In genomic region chr22:25777870-25778269, GRCh38 we compare ENCODE assay signal across 9 cellular contexts. TPM values are rescaled to one million over a fixed set of nuclear protein-coding genes. Genes with fewer than 3 reads are reported as not detected.
A peak's percentile ranks its signal among the peaks of the same experiment; 100 is the strongest.
DNase-seq lines count a peak whose midpoint lies in the region; ATAC-seq and TF ChIP-seq lines count a peak whose summit lies in the region.
"Had no signal": no experiment of that assay in that cellular context is flagged by ENCODE, and none has a peak within 500 bp of the region (broad histone marks: within the 10 kb centered on the region; RNA-seq: fewer than 3 reads in every experiment).

No MANE protein-coding gene starts in this region.

- in situ Hi-C loops in astrocyte of the cerebellum (cut with HindIII; ENCODE audit: low sequenced_read_pairs): loop anchor here (10.0 kb wide), 1 partner anchor 557 kb away; no protein-coding TSS in a partner anchor

- H3K9me3 ChIP-seq in breast epithelium (no peaks in the 10 kb centered on the region), mucosa of descending colon (no peaks in the 10 kb centered on the region), suprapubic skin (no peaks in the 10 kb centered on the region)

- no peaks in the 10 kb centered on the region for H3K36me3 Mint-ChIP-seq in MCF 10A (ENCODE audit: insufficient read depth, unreplicated experiment)
- H3K36me3 Mint-ChIP-seq: activated naive CD8-positive, alpha-beta T cell had no signal

- H3K4me1 Mint-ChIP-seq in MCF 10A (ENCODE audit: insufficient read depth, unreplicated experiment): no peaks in the 10 kb centered on the region

- DNase-seq in MCF 10A (ENCODE audit: unreplicated experiment) (peak; percentile 71), breast epithelium (ENCODE audit: low spot score in 2 of 2) (no peak), NCI-H1092 treated with DMSO at 0.1 percent for 48 hours (lab: John Stamatoyannopoulos, UW) (peak; percentile 31), astrocyte of the cerebellum (ENCODE audit: low read depth) (peak; percentile 29), mucosa of descending colon (peak in 1 of 3 donors; percentile 44), suprapubic skin (ENCODE audit: low spot score in 2 of 2) (no peak)

- no peaks in the 10 kb centered on the region for H3K36me3 ChIP-seq in breast epithelium
- no peaks in the 10 kb centered on the region for H3K36me3 ChIP-seq in mucosa of descending colon (ENCODE audit: low read depth)
- no peaks in the 10 kb centered on the region for H3K36me3 ChIP-seq in suprapubic skin

- H3K4me3 Mint-ChIP-seq in MCF 10A (ENCODE audit: unreplicated experiment): no peak overlapping the region
- H3K4me3 Mint-ChIP-seq: activated naive CD8-positive, alpha-beta T cell had no signal

- H3K4me1 ChIP-seq in breast epithelium (no peaks in the 10 kb centered on the region), mucosa of descending colon (ENCODE audit: low read depth) (no peaks in the 10 kb centered on the region), suprapubic skin (no peaks in the 10 kb centered on the region)

- 47% methylated on average over 8 of the region's 8 CpGs for WGBS in suprapubic skin

- intact Hi-C loops in MCF 10A (cut with micrococcal nuclease): loop anchor here (1.0 to 10.0 kb wide), 3 partner anchors 316 to 1013 kb away; no protein-coding TSS in a partner anchor
- intact Hi-C loops in breast epithelium (cut with DNase I; ENCODE audit: low total_unique reads): no loop called here
- intact Hi-C loops in mucosa of descending colon (cut with DNase I, micrococcal nuclease): loop anchor here (10.0 kb wide), 1 partner anchor 313 kb away; no protein-coding TSS in a partner anchor

- H3K27me3 ChIP-seq in breast epithelium: no peaks in the 10 kb centered on the region
- peaks cover 13% of the 10 kb centered on the region for H3K27me3 ChIP-seq in suprapubic skin

- no peak overlapping the region for H3K27ac Mint-ChIP-seq in MCF 10A (ENCODE audit: low read depth, unreplicated experiment)
- H3K27ac Mint-ChIP-seq: activated naive CD8-positive, alpha-beta T cell had no signal

- peak; percentile 31 for TF ChIP-seq CTCF in MCF 10A (IDR thresholded peaks at IDR 0.05; ENCODE audit: unreplicated experiment)
- peak in 1 of 3 donors; percentile 25 for TF ChIP-seq CTCF in breast epithelium (IDR thresholded peaks at IDR 0.05)
- peak; percentile 54 for TF ChIP-seq CTCF in astrocyte of the cerebellum (IDR thresholded peaks at IDR 0.05; ENCODE audit: low read depth, low read length, missing control alignments)
- no peak for TF ChIP-seq CTCF in mucosa of descending colon (IDR thresholded peaks at IDR 0.05)
- no peak for TF ChIP-seq CTCF in suprapubic skin (IDR thresholded peaks at IDR 0.05)

- H3K4me3 ChIP-seq in breast epithelium (no peak overlapping the region), astrocyte of the cerebellum (ENCODE audit: low read depth, low read length) (no peak overlapping the region), mucosa of descending colon (no peak overlapping the region), suprapubic skin (no peak overlapping the region)

- no peaks in the 10 kb centered on the region for H3K27me3 Mint-ChIP-seq in MCF 10A (ENCODE audit: insufficient read depth, unreplicated experiment)

- BruUV-seq in MCF 10A (replicated peaks; lab: Mats Ljungman, UMichigan): no TSS peak

- TF ChIP-seq EP300 in suprapubic skin (IDR thresholded peaks at IDR 0.05): no peak

- H3K27ac ChIP-seq in breast epithelium (no peak overlapping the region), suprapubic skin (no peak overlapping the region)

- TF ChIP-seq POLR2A in breast epithelium (IDR thresholded peaks at IDR 0.05) (no peak), suprapubic skin (IDR thresholded peaks at IDR 0.05) (no peak)

- POLR2A ChIA-PET in MCF 10A (lab: Yijun Ruan, JAX): no interaction called here

- peak; percentile 44 for ATAC-seq in mucosa of descending colon
- no peak for ATAC-seq in GM19455 (IDR thresholded peaks at IDR 0.05; ENCODE audit: unreplicated experiment)
- no peak for ATAC-seq in GM19452 (IDR thresholded peaks at IDR 0.05; ENCODE audit: unreplicated experiment)

- CTCF ChIA-PET in MCF 10A (lab: Yijun Ruan, JAX): interaction anchor here (0.6 to 3.4 kb wide), 22 partner anchors 8 to 561 kb away, joined by 3 to 20 read pairs (median 5); no protein-coding TSS in a partner anchor

- no peaks in the 10 kb centered on the region for H3K9me3 Mint-ChIP-seq in MCF 10A (ENCODE audit: unreplicated experiment)

RNA-seq across cellular contexts. Expression of gene MYO18B, which starts 35.9 kb away (rescaled TPM):
- total RNA-seq in MCF 10A (2022): 0.07 TPM in 1 of 2 replicates, not detected in the other
- total RNA-seq in breast epithelium: under 1 TPM; under 0.01 to 0.16 (median 0.15) TPM
- total RNA-seq in mucosa of descending colon: under 1 TPM; 0.03 to 0.17 (median 0.12) TPM
- total RNA-seq in suprapubic skin: 1 to 10 TPM; 1.2 to 3.2 (median 1.7) TPM

Comparison
In these comparisons a context has a peak if more than half of its experiments do, and no peak if none do; other contexts are left out.
1. DNase-seq: peak in MCF 10A (single experiment), NCI-H1092 treated with DMSO at 0.1 percent for 48 hours (single experiment) and astrocyte of the cerebellum (single experiment); none in breast epithelium (0 of 2) and suprapubic skin (0 of 2).
2. CTCF ChIP-seq: peak in MCF 10A (single experiment) and astrocyte of the cerebellum (single experiment); none in mucosa of descending colon (single experiment) and suprapubic skin (0 of 2).